ENCODE assay signal across 32 cellular contexts in genomic region chr9:115397591-115398312, GRCh38.
"Had no signal": no experiment of that assay in that cellular context is flagged by ENCODE, and none has a peak within 500 bp of the region (broad histone marks: within the 10 kb centered on the region; RNA-seq: fewer than 3 reads in every experiment).

No MANE protein-coding gene starts in this region.

- H3K27me3 ChIP-seq: esophagus squamous epithelium, stomach, thyroid gland, upper lobe of right lung had no signal

- FAIRE-seq: bronchial epithelial cell, colon, frontal cortex, keratinocyte, TTC549 had no signal

- H3K36me3 ChIP-seq: esophagus squamous epithelium, stomach, thyroid gland, upper lobe of right lung, WERI-Rb-1 had no signal

- ATAC-seq: activated CD8-positive, alpha-beta T cell treated with anti-CD3 and anti-CD28 coated beads for 36 hours; activated naive CD8-positive, alpha-beta T cell treated with anti-CD3 and anti-CD28 coated beads, Interleukin-2, amount 50 U/mL, for 24 hours; activated T-cell treated with anti-CD3 and anti-CD28 coated beads, Interleukin-2, amount 50 U/mL, for 4 hours; activated T-helper 17 cell treated with anti-CD3 and anti-CD28 coated beads, Interleukin-2, amount 50 U/mL, for 72 hours; left cardiac atrium; left ventricle myocardium superior; right cardiac atrium; stimulated activated naive B cell treated with anti-CD40 and anti-IgM and Interleukin-4, amounts not matched to agents 10 μg/mL and 1 μg/mL and 100 μg/mL, for 72 hours; upper lobe of right lung had no signal

- H3K4me1 Mint-ChIP-seq: activated naive CD8-positive, alpha-beta T cell treated with anti-CD3 and anti-CD28 coated beads, Interleukin-2, amount 50 U/mL, for 24 hours; activated T-helper 17 cell treated with anti-CD3 and anti-CD28 coated beads, Interleukin-2, amount 50 U/mL, for 72 hours; naive B cell; stimulated activated naive B cell treated with anti-CD40 and anti-IgM and Interleukin-4, amounts not matched to agents 10 μg/mL and 1 μg/mL and 100 μg/mL, for 72 hours had no signal

- H3K4me3 ChIP-seq: esophagus squamous epithelium, stomach, thyroid gland, upper lobe of right lung had no signal

- H3K4me3 Mint-ChIP-seq: activated CD8-positive, alpha-beta T cell treated with anti-CD3 and anti-CD28 coated beads for 36 hours; activated naive CD8-positive, alpha-beta T cell treated with anti-CD3 and anti-CD28 coated beads, Interleukin-2, amount 50 U/mL, for 24 hours; activated T-cell treated with anti-CD3 and anti-CD28 coated beads, Interleukin-2, amount 50 U/mL, for 4 hours; activated T-helper 17 cell treated with anti-CD3 and anti-CD28 coated beads, Interleukin-2, amount 50 U/mL, for 72 hours; mesothelial cell of epicardium; naive B cell; stimulated activated naive B cell treated with anti-CD40 and anti-IgM and Interleukin-4, amounts not matched to agents 10 μg/mL and 1 μg/mL and 100 μg/mL, for 72 hours had no signal

- H3K9me3 ChIP-seq: esophagus squamous epithelium, stomach, thyroid gland, upper lobe of right lung had no signal

- H3K36me3 Mint-ChIP-seq: mesothelial cell of epicardium; naive B cell; stimulated activated naive B cell treated with anti-CD40 and anti-IgM and Interleukin-4, amounts not matched to agents 10 μg/mL and 1 μg/mL and 100 μg/mL, for 72 hours had no signal

- H3K9me3 Mint-ChIP-seq: activated CD8-positive, alpha-beta T cell treated with anti-CD3 and anti-CD28 coated beads for 36 hours; activated T-cell treated with anti-CD3 and anti-CD28 coated beads, Interleukin-2, amount 50 U/mL, for 4 hours; activated T-helper 17 cell treated with anti-CD3 and anti-CD28 coated beads, Interleukin-2, amount 50 U/mL, for 72 hours; mesothelial cell of epicardium; stimulated activated naive B cell treated with anti-CD40 and anti-IgM and Interleukin-4, amounts not matched to agents 10 μg/mL and 1 μg/mL and 100 μg/mL, for 72 hours had no signal

- H3K27ac ChIP-seq: epithelial cell of prostate, esophagus squamous epithelium, stomach, thyroid gland, upper lobe of right lung, WERI-Rb-1 had no signal

- H3K4me1 ChIP-seq: esophagus squamous epithelium, thyroid gland, upper lobe of right lung had no signal

- DNase-seq: activated CD4-positive, alpha-beta T cell treated with anti-CD3 and anti-CD28 coated beads, Interleukin-2, amount 50 U/mL, for 1 hour; activated CD4-positive, CD25-positive, alpha-beta regulatory T cell treated with anti-CD3 and anti-CD28 coated beads, Interleukin-2, amount 50 U/mL, for 72 hours; activated CD8-positive, alpha-beta T cell treated with anti-CD3 and anti-CD28 coated beads for 36 hours; activated gamma-delta T cell treated with Interleukin-2 at 50 U/mL for 16 hours; activated naive CD4-positive, alpha-beta T cell treated with anti-CD3 and anti-CD28 coated beads, Interleukin-2, amount 50 U/mL, for 16 hours; activated naive CD8-positive, alpha-beta T cell treated with anti-CD3 and anti-CD28 coated beads, Interleukin-2, amount 50 U/mL, for 24 hours; activated T-cell treated with anti-CD3 and anti-CD28 coated beads, Interleukin-2, amount 50 U/mL, for 4 hours; dermis blood vessel endothelial cell; effector CD4-positive, alpha-beta T cell; esophagus squamous epithelium; glutamatergic neuron; left cardiac atrium; left ventricle myocardium superior; naive B cell; occipital lobe; right cardiac atrium; stimulated activated CD4-positive, alpha-beta T cell treated with anti-CD3 and anti-CD28 coated beads, Interleukin-15, amount 100 ng/mL, for 24 hours; stimulated activated CD4-positive, alpha-beta T cell treated with anti-CD3 and anti-CD28 coated beads, Interleukin-2, amount 100 ng/mL, for 24 hours; stimulated activated naive B cell treated with anti-CD40 and anti-IgM and Interleukin-4, amounts not matched to agents 10 μg/mL and 1 μg/mL and 100 μg/mL, for 72 hours; stomach; T-helper 1 cell; thyroid gland; upper lobe of right lung; WERI-Rb-1 had no signal

- H3K27ac Mint-ChIP-seq: activated CD8-positive, alpha-beta T cell treated with anti-CD3 and anti-CD28 coated beads for 36 hours; activated naive CD8-positive, alpha-beta T cell treated with anti-CD3 and anti-CD28 coated beads, Interleukin-2, amount 50 U/mL, for 24 hours; activated T-helper 17 cell treated with anti-CD3 and anti-CD28 coated beads, Interleukin-2, amount 50 U/mL, for 72 hours; mesothelial cell of epicardium; stimulated activated naive B cell treated with anti-CD40 and anti-IgM and Interleukin-4, amounts not matched to agents 10 μg/mL and 1 μg/mL and 100 μg/mL, for 72 hours had no signal
